ENCODE assay signal across 8 cellular contexts in the genomic region with DNA sequence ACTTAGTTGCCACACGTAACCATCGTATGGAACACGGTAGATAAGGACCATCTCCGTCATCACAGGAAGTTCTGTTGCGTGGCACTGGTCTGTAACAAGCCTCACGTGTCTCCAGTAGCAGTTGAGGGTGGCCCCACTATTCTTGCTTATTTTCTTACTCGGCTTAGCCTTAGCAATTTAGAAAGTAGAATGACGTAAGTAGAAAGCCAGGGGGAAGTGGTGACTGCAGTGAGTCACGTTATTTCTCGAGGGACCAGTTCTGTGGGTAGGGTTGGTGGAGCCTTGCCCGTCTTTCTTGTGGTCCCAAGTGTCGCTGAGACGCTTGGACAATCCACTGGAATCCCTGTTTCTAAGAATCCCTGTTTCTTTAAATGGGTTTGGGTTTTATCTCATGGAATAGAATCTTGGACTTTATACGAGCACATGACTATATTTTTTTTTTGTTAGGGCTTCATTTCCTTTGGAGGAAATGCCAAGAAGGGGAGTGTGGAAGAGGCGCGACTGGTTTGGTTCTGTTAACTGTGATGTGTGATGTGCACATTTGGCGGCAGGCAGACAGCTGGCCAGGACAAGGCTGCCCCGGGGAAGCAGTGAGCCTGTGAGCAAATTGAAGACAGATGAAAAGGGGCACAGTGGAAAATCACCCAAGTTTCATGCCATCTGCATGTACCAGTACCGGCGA.
A peak's percentile ranks its signal among the peaks of the same experiment; 100 is the strongest.
DNase-seq lines count a peak whose midpoint lies in the region; ATAC-seq lines count a peak whose summit lies in the region.

No MANE protein-coding gene starts in this region.

- no peak overlapping the region for H3K14ac ChIP-seq in trophoblast cell (ENCODE audit: low read length)

- H3K27ac ChIP-seq in trophoblast cell (ENCODE audit: low read depth, low read length): no peak overlapping the region

- no peak overlapping the region for H3K4me2 ChIP-seq in trophoblast cell (ENCODE audit: low read length)

- no peak overlapping the region for H3K18ac ChIP-seq in trophoblast cell (ENCODE audit: low read length)

- no peaks in the 10 kb centered on the region for H3K27me3 ChIP-seq in trophoblast cell (ENCODE audit: insufficient read depth, low read length)

- no peaks in the 10 kb centered on the region for H3K36me3 ChIP-seq in trophoblast cell (ENCODE audit: control insufficient read depth in 1 of 2, insufficient read depth in 2 of 2, low read length in 2 of 2)

- peak; percentile 43 for DNase-seq in CMK (ENCODE audit: low read depth)
- DNase-seq in M059J (ENCODE audit: low read depth): peak; percentile 97
- peak; percentile 35 to 62 for DNase-seq in activated CD8-positive, alpha-beta memory T cell treated with anti-CD3 and anti-CD28 coated beads for 4 hours (ENCODE audit: low read depth in 2 of 2)
- peak; percentile 61 for DNase-seq in epidermal melanocyte (ENCODE audit: insufficient read length, low spot score)
- peak; percentile 83 to 90 for DNase-seq in trophoblast cell
- DNase-seq in ureter (ENCODE audit: low spot score): peak; percentile 73
- no peak for DNase-seq in DMS79 treated with DMSO at 0.1 percent for 48 hours (lab: John Stamatoyannopoulos, UW)

- WGBS in trophoblast cell (ENCODE audit: extremely low coverage, insufficient coverage, insufficient read length): no CpG with 5 or more reads among the region's 20 CpGs

- no peak overlapping the region for H4K12ac ChIP-seq in trophoblast cell (ENCODE audit: low read depth, low read length)

- no peak overlapping the region for H4K8ac ChIP-seq in trophoblast cell (ENCODE audit: low read depth, low read length)

- ATAC-seq in GM21619 (IDR thresholded peaks at IDR 0.05; ENCODE audit: unreplicated experiment): peak; percentile 83

- no peak overlapping the region for H3K23ac ChIP-seq in trophoblast cell (ENCODE audit: low read length)

- peak overlapping the region; percentile 20 for H2BK120ac ChIP-seq in trophoblast cell (ENCODE audit: insufficient read depth, low read length, poor library complexity)

- no peak overlapping the region for H3K4ac ChIP-seq in trophoblast cell (ENCODE audit: low read depth, low read length)

- no peak overlapping the region for H3K9ac ChIP-seq in trophoblast cell (ENCODE audit: low read length)

- peak overlapping the region; percentile 19 for H4K91ac ChIP-seq in trophoblast cell (ENCODE audit: low read depth, low read length)

- H2BK12ac ChIP-seq in trophoblast cell (ENCODE audit: low read length): peak overlapping the region; percentile 23

- H3K79me1 ChIP-seq in trophoblast cell (ENCODE audit: low read length): peaks cover 5% of the 10 kb centered on the region

- no peak overlapping the region for H3K4me3 ChIP-seq in trophoblast cell (ENCODE audit: low read depth, low read length)

- H2BK5ac ChIP-seq in trophoblast cell (ENCODE audit: low read depth, low read length, poor library complexity): no peak overlapping the region

- peak overlapping the region; percentile 18 for H2AK5ac ChIP-seq in trophoblast cell (ENCODE audit: low read length)

- H3K9me3 ChIP-seq in trophoblast cell (ENCODE audit: insufficient read depth, low read depth, low read length): no peaks in the 10 kb centered on the region

- H2AFZ ChIP-seq in trophoblast cell (ENCODE audit: insufficient read depth, low read length, poor library complexity): peak overlapping the region; percentile 21

- no peaks in the 10 kb centered on the region for H3K79me2 ChIP-seq in trophoblast cell (ENCODE audit: control insufficient read depth, insufficient read depth, low read length, poor library complexity)

- H3K4me1 ChIP-seq in trophoblast cell (ENCODE audit: control insufficient read depth in 1 of 2, insufficient read depth in 2 of 2, low read length in 2 of 2): peaks cover 9 to 11% of the 10 kb centered on the region in 2 experiments
